In genomic region chr19:10695401-10696398, GRCh38 we compare ENCODE assay signal across 8 cellular contexts. TPM values are rescaled to one million over a fixed set of nuclear protein-coding genes. Genes with fewer than 3 reads are reported as not detected.
DNase-seq lines count a peak whose midpoint lies in the region; ATAC-seq lines count a peak whose summit lies in the region.

No MANE protein-coding gene starts in this region.

- DNase-seq in NCI-H526 treated with DMSO at 0.1 percent for 48 hours (lab: John Stamatoyannopoulos, UW) (peak; percentile 76), dedifferentiated amniotic fluid mesenchymal stem cell (ENCODE audit: extremely low spot score) (peak; percentile 83), left lobe of liver (ENCODE audit: low spot score) (peak; percentile 95)
- peak; percentile 64 to 85 for DNase-seq in activated CD4-positive, alpha-beta T cell treated with anti-CD3 and anti-CD28 coated beads, Interleukin-2, amount 50 U/mL, for 24 hours (ENCODE audit: low read depth in 1 of 2, low spot score in 1 of 2)
- peak; percentile 86 to 87 for DNase-seq in stimulated activated CD4-positive, alpha-beta T cell treated with anti-CD3 and anti-CD28 coated beads, Interleukin-2, amount 100 ng/mL, for 48 hours

- peak; percentile 89 for ATAC-seq in GM18498 (IDR thresholded peaks at IDR 0.05; ENCODE audit: unreplicated experiment)
- peak; percentile 72 for ATAC-seq in HG03442 (IDR thresholded peaks at IDR 0.05; ENCODE audit: unreplicated experiment)
- ATAC-seq in left lobe of liver: peak; percentile 98
- ATAC-seq in HG02884 (IDR thresholded peaks at IDR 0.05; ENCODE audit: unreplicated experiment): no peak

RNA-seq across cellular contexts. Expression of gene QTRT1, which starts 5.5 kb away (rescaled TPM):
- 33.2 TPM for total RNA-seq in left lobe of liver

RNA-seq across cellular contexts. Expression of gene DNM2, which starts 22.2 kb away (rescaled TPM):
- 64.8 TPM for total RNA-seq in left lobe of liver

RNA-seq across cellular contexts. Expression of gene ILF3, which starts 41.6 kb away (rescaled TPM):
- 57.1 TPM for total RNA-seq in left lobe of liver
